24 cellular contexts compared by ENCODE assay signal in the genomic region with DNA sequence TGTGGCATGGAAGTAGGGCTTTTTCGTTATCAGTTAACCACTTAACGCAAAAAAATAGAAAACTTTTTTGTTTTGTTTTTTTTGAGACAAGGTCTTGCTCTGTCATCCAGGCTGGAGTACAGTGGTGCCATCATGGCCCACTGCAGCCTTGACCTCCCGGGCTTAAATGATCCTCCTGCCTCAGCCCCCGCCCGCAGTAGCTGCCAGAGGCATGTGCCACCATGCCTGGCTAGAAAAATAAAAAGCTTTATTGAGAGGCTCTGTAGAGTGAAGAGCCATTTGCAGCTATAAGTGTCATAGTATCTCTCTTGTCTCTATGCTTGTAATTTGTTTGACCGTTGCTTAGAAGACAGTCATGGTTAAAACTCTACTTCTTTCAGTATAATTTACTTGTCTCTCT. TPM values are rescaled to one million over a fixed set of nuclear protein-coding genes. Genes with fewer than 3 reads are reported as not detected.
DNase-seq lines count a peak whose midpoint lies in the region; ATAC-seq and TF ChIP-seq lines count a peak whose summit lies in the region.
"Had no signal": no experiment of that assay in that cellular context is flagged by ENCODE, and none has a peak within 500 bp of the region (broad histone marks: within the 10 kb centered on the region; RNA-seq: fewer than 3 reads in every experiment).

No MANE protein-coding gene starts in this region.

- no peaks in the 10 kb centered on the region for H3K27me3 Mint-ChIP-seq in MCF 10A (ENCODE audit: insufficient read depth, unreplicated experiment)
- no peaks in the 10 kb centered on the region for H3K27me3 Mint-ChIP-seq in effector memory CD8-positive, alpha-beta T cell

- H2AFZ ChIP-seq in trophoblast cell (ENCODE audit: insufficient read depth, low read length, poor library complexity): no peak overlapping the region

- peaks cover 35% of the 10 kb centered on the region for H3K79me2 ChIP-seq in trophoblast cell (ENCODE audit: control insufficient read depth, insufficient read depth, low read length, poor library complexity)

- H3K9me3 ChIP-seq in breast epithelium (no peaks in the 10 kb centered on the region), trophoblast cell (ENCODE audit: insufficient read depth, low read depth, low read length) (no peaks in the 10 kb centered on the region), ovary (no peaks in the 10 kb centered on the region)
- H3K9me3 ChIP-seq: BE2C, lower lobe of right lung, suprapubic skin had no signal

- no peak overlapping the region for H2BK12ac ChIP-seq in trophoblast cell (ENCODE audit: low read length)

- CTCF ChIA-PET in MCF 10A (lab: Yijun Ruan, JAX): interaction anchor here (0.6 to 2.2 kb wide), 6 partner anchors 8 to 632 kb away, joined by 3 to 7 read pairs (median 4); no protein-coding TSS in a partner anchor

- H3K4me1 ChIP-seq in breast epithelium (no peaks in the 10 kb centered on the region), trophoblast cell (ENCODE audit: control insufficient read depth in 1 of 2, insufficient read depth in 2 of 2, low read length in 2 of 2) (peaks cover 0 to 2% of the 10 kb centered on the region in 2 experiments), ovary (ENCODE audit: insufficient read depth) (peaks cover 9% of the 10 kb centered on the region)
- H3K4me1 ChIP-seq: BE2C had no signal

- no peak overlapping the region for H3K27ac ChIP-seq in breast epithelium
- no peak overlapping the region for H3K27ac ChIP-seq in trophoblast cell (ENCODE audit: low read depth, low read length)
- no peak overlapping the region for H3K27ac ChIP-seq in ovary
- H3K27ac ChIP-seq: coronary artery, lower lobe of right lung, suprapubic skin had no signal

- no peak overlapping the region for H2AK5ac ChIP-seq in trophoblast cell (ENCODE audit: low read length)

- no peak overlapping the region for H2BK120ac ChIP-seq in trophoblast cell (ENCODE audit: insufficient read depth, low read length, poor library complexity)

- no peak overlapping the region for H3K14ac ChIP-seq in trophoblast cell (ENCODE audit: low read length)

- H3K27me3 ChIP-seq in breast epithelium (no peaks in the 10 kb centered on the region), trophoblast cell (ENCODE audit: insufficient read depth, low read length) (no peaks in the 10 kb centered on the region), ovary (no peaks in the 10 kb centered on the region)
- H3K27me3 ChIP-seq: BE2C, suprapubic skin had no signal

- H3K9me3 Mint-ChIP-seq in MCF 10A (ENCODE audit: unreplicated experiment): no peaks in the 10 kb centered on the region
- no peaks in the 10 kb centered on the region for H3K9me3 Mint-ChIP-seq in effector memory CD8-positive, alpha-beta T cell
- H3K9me3 Mint-ChIP-seq: endodermal cell had no signal

- no peak overlapping the region for H3K4me2 ChIP-seq in trophoblast cell (ENCODE audit: low read length)

- H3K36me3 Mint-ChIP-seq in MCF 10A (ENCODE audit: insufficient read depth, unreplicated experiment): peaks cover 80% of the 10 kb centered on the region
- peaks cover 42% of the 10 kb centered on the region for H3K36me3 Mint-ChIP-seq in effector memory CD8-positive, alpha-beta T cell (ENCODE audit: insufficient read depth)

- no peak for TF ChIP-seq CTCF in MCF 10A (IDR thresholded peaks at IDR 0.05; ENCODE audit: unreplicated experiment)
- TF ChIP-seq CTCF in breast epithelium (IDR thresholded peaks at IDR 0.05): no peak
- TF ChIP-seq CTCF in GM13976 (IDR thresholded peaks at IDR 0.05; ENCODE audit: borderline replicate concordance, control extremely low read depth, extremely low read depth, insufficient read depth, missing control alignments): no peak
- no peak for TF ChIP-seq CTCF in ovary (IDR thresholded peaks at IDR 0.05)

- H2BK5ac ChIP-seq in trophoblast cell (ENCODE audit: low read depth, low read length, poor library complexity): no peak overlapping the region

- peak overlapping the region; percentile 5 for H3K27ac Mint-ChIP-seq in MCF 10A (ENCODE audit: low read depth, unreplicated experiment)
- peak overlapping the region; percentile 26 to 87 for H3K27ac Mint-ChIP-seq in effector memory CD8-positive, alpha-beta T cell
- H3K27ac Mint-ChIP-seq: endodermal cell had no signal

- DNase-seq in MCF 10A (ENCODE audit: unreplicated experiment) (no peak), breast epithelium (ENCODE audit: low spot score in 2 of 2) (no peak), NCI-H187 treated with DMSO at 0.1 percent for 48 hours (lab: John Stamatoyannopoulos, UW) (peak; percentile 74), trophoblast cell (no peak), GM13976 (ENCODE audit: low spot score) (no peak), ovary (no peak)
- no peak for DNase-seq in effector memory CD8-positive, alpha-beta T cell
- DNase-seq: activated CD4-positive, alpha-beta T cell treated with anti-CD3 and anti-CD28 coated beads, Interleukin-2, amount 50 U/mL, for 4 hours; activated gamma-delta T cell; BE2C; Calu3; DND-41; endodermal cell; H7; lower lobe of right lung; NCI-H1930; NCI-H2227 treated with DMSO at 0.1 percent for 48 hours; NCI-H69; stimulated activated CD4-positive, alpha-beta T cell treated with anti-CD3 and anti-CD28 coated beads, Interleukin-1b, Interleukin-23, amount 100 ng/mL, for 48 hours; T1000 had no signal

- peaks cover 24% of the 10 kb centered on the region for H3K4me1 Mint-ChIP-seq in MCF 10A (ENCODE audit: insufficient read depth, unreplicated experiment)
- peaks cover 48 to 74% of the 10 kb centered on the region in 2 donors for H3K4me1 Mint-ChIP-seq in effector memory CD8-positive, alpha-beta T cell (ENCODE audit: low read depth in 2 of 2)

- H4K91ac ChIP-seq in trophoblast cell (ENCODE audit: low read depth, low read length): no peak overlapping the region

- no peak overlapping the region for H4K12ac ChIP-seq in trophoblast cell (ENCODE audit: low read depth, low read length)

- H3K4ac ChIP-seq in trophoblast cell (ENCODE audit: low read depth, low read length): peak overlapping the region; percentile 97

- in situ Hi-C loops in GM13976 (cut with MboI; ENCODE audit: low sequenced_read_pairs, unreplicated experiment): no loop called here

- H3K36me3 ChIP-seq in breast epithelium (no peaks in the 10 kb centered on the region), trophoblast cell (ENCODE audit: control insufficient read depth in 1 of 2, insufficient read depth in 2 of 2, low read length in 2 of 2) (peaks cover 20 to 25% of the 10 kb centered on the region in 2 experiments), ovary (no peaks in the 10 kb centered on the region)

- H3K4me3 ChIP-seq in breast epithelium: no peak overlapping the region
- H3K4me3 ChIP-seq in trophoblast cell (ENCODE audit: low read depth, low read length): no peak overlapping the region
- H3K4me3 ChIP-seq in ovary: no peak overlapping the region
- H3K4me3 ChIP-seq: coronary artery, lower lobe of right lung, suprapubic skin had no signal

- no CpG with 5 or more reads among the region's 6 CpGs for WGBS in trophoblast cell (ENCODE audit: extremely low coverage, insufficient coverage, insufficient read length)
- 82 to 90% (median 86%) methylated on average over 6 of the region's 6 CpGs for WGBS in ovary, 3 donors

- ATAC-seq in effector memory CD8-positive, alpha-beta T cell (replicated peaks): no peak
- ATAC-seq in HG03457 (IDR thresholded peaks at IDR 0.05; ENCODE audit: unreplicated experiment): no peak
- ATAC-seq: lower lobe of right lung, SK-N-SH treated with all-trans-retinoic acid at 6 μM for 48 hours had no signal

- no peak overlapping the region for H3K18ac ChIP-seq in trophoblast cell (ENCODE audit: low read length)

- no peak for TF ChIP-seq EP300 in ovary (IDR thresholded peaks at IDR 0.05)

- H3K9ac ChIP-seq in trophoblast cell (ENCODE audit: low read length): no peak overlapping the region

- no peak overlapping the region for H4K8ac ChIP-seq in trophoblast cell (ENCODE audit: low read depth, low read length)

- no peak overlapping the region for H3K23ac ChIP-seq in trophoblast cell (ENCODE audit: low read length)

- TF ChIP-seq POLR2A in breast epithelium (IDR thresholded peaks at IDR 0.05) (no peak), ovary (IDR thresholded peaks at IDR 0.05) (no peak)

- no peaks in the 10 kb centered on the region for H3K79me1 ChIP-seq in trophoblast cell (ENCODE audit: low read length)

- no TSS peak for BruUV-seq in MCF 10A (replicated peaks; lab: Mats Ljungman, UMichigan)

- POLR2A ChIA-PET in MCF 10A (lab: Yijun Ruan, JAX): interaction anchor here (1.1 to 1.3 kb wide), 2 partner anchors 10 to 19 kb away, joined by 3 to 4 read pairs; no protein-coding TSS in a partner anchor

- H3K4me3 Mint-ChIP-seq in MCF 10A (ENCODE audit: unreplicated experiment): no peak overlapping the region
- peak overlapping the region; percentile 48 to 57 for H3K4me3 Mint-ChIP-seq in effector memory CD8-positive, alpha-beta T cell
- H3K4me3 Mint-ChIP-seq: endodermal cell had no signal

- intact Hi-C loops in MCF 10A (cut with micrococcal nuclease): no loop called here
- intact Hi-C loops in breast epithelium (cut with DNase I; ENCODE audit: low total_unique reads): no loop called here
- intact Hi-C loops in ovary (cut with DNase I): no loop called here

RNA-seq across cellular contexts. Expression of a gene that starts 13.5 kb away (rescaled TPM):
- total RNA-seq in MCF 10A (2022): 86.3 and 105 TPM in 2 replicates
- 10 to 100 TPM; 34.6 to 71.4 (median 49.2) TPM for total RNA-seq in breast epithelium
- polyA plus RNA-seq in trophoblast cell (2013): 40.2 and 42.6 TPM in 2 replicates
- total RNA-seq in ovary: 10 to 100 TPM; 57.5 to 95.1 (median 81.6) TPM
- 10 to 100 TPM; 19.2 to 20.5 TPM for polyA plus RNA-seq in ovary

RNA-seq across cellular contexts. Expression of a gene that starts 51.3 kb away (rescaled TPM):
- total RNA-seq in MCF 10A (2022): 4.7 and 5.5 TPM in 2 replicates
- total RNA-seq in breast epithelium: 10 to 100 TPM in 2 of 3 donors, 1 to 10 TPM in 1; 4.2 to 12.0 (median 10.8) TPM
- polyA plus RNA-seq in trophoblast cell (2013): 2.2 TPM in 2 replicates
- total RNA-seq in ovary: 10 to 100 TPM in 2 of 7 donors, 1 to 10 TPM in 5; 2.7 to 16.4 (median 6.4) TPM
- 1 to 10 TPM; 1.1 to 1.8 TPM for polyA plus RNA-seq in ovary
